8 cellular contexts compared by ENCODE assay signal in the genomic region with DNA sequence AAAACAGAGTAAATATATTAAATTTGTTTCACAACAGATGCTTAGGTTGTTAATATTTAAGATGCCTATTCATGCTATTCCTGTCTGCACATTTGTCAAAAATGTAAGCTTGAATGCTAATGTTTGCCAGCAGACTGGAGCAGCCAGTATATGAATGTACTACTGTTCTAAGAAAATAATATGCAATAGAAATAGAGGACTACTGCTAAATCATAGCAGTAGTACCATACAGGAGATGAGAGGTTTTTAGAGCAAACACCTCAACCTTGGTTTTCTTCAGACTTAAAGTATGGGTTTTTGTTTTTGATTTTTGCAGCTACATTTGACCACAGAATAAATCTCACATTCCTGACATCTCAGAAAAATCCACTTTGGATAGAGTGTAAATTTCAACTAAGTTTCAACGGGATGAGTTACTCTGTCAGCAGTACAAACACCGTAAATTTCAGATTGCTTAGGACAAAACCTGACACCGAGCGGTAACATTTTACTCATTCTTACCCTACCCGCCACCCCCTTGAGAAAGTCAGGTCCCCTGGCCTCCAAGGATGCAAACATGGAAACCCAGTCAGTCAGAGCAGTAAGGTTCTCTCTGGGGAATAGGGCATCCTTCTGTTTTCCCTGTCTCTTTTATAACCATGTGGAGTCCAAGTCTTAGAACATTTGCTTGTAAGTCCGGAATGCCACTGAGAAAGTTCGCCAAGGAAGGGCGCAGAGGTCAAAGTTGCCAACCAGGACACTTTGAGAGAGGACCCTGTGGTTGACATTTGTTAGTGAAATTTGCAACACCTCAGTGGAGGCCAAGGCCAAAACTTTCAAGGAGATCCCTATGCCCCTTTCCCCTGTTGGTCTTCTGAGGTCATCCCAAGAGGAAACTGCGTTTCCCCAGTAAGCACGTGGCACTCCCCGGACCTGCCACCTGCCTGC. TPM values are rescaled to one million over a fixed set of nuclear protein-coding genes. Genes with fewer than 3 reads are reported as not detected.
DNase-seq lines count a peak whose midpoint lies in the region; ATAC-seq and TF ChIP-seq lines count a peak whose summit lies in the region.

No MANE protein-coding gene starts in this region.

- H3K27ac Mint-ChIP-seq in CD4-positive, CD25-positive, alpha-beta regulatory T cell: peak overlapping the region; percentile 91 to 94 (median 94)
- H3K27ac Mint-ChIP-seq in dendritic cell treated with granulocyte-macrophage colony-stimulating factor and Interleukin-4, amounts not matched to agents 40 ng/mL and 50 ng/mL, for 4 days: peak overlapping the region; percentile 79

- peaks cover 32% of the 10 kb centered on the region for H3K4me1 ChIP-seq in CD4-positive, CD25-positive, alpha-beta regulatory T cell (ENCODE audit: control insufficient read depth, insufficient read depth, low read length, poor library complexity, severe bottlenecking)
- peaks cover 11% of the 10 kb centered on the region for H3K4me1 ChIP-seq in osteoblast (ENCODE audit: insufficient read depth, low read length)

- H3K36me3 ChIP-seq in CD4-positive, CD25-positive, alpha-beta regulatory T cell (ENCODE audit: control insufficient read depth, insufficient read depth, low read length): no peaks in the 10 kb centered on the region
- H3K36me3 ChIP-seq in osteoblast (ENCODE audit: insufficient read depth, low read length): no peaks in the 10 kb centered on the region
- no peaks in the 10 kb centered on the region for H3K36me3 ChIP-seq in WERI-Rb-1

- H3K4me1 Mint-ChIP-seq in CD4-positive, CD25-positive, alpha-beta regulatory T cell: peaks cover 14 to 67% (median 34%) of the 10 kb centered on the region in 4 donors
- H3K4me1 Mint-ChIP-seq in dendritic cell treated with granulocyte-macrophage colony-stimulating factor and Interleukin-4, amounts not matched to agents 40 ng/mL and 50 ng/mL, for 4 days (ENCODE audit: low read depth): peaks cover 32% of the 10 kb centered on the region

- H3K4me3 ChIP-seq in CD4-positive, CD25-positive, alpha-beta regulatory T cell (ENCODE audit: low read depth, low read length): peak overlapping the region; percentile 80
- H3K4me3 ChIP-seq in Jurkat, Clone E6-1 (ENCODE audit: low read length): peak overlapping the region; percentile 90
- H3K4me3 ChIP-seq in osteoblast (ENCODE audit: insufficient read depth, low read length) (peak overlapping the region; percentile 51), WERI-Rb-1 (ENCODE audit: low read depth, low read length) (no peak overlapping the region)

- peak overlapping the region; percentile 68 for H3K27ac ChIP-seq in CD4-positive, CD25-positive, alpha-beta regulatory T cell (ENCODE audit: insufficient read depth, low read length, poor library complexity, severe bottlenecking)
- no peak overlapping the region for H3K27ac ChIP-seq in osteoblast (ENCODE audit: low read depth, low read length)
- H3K27ac ChIP-seq in WERI-Rb-1: no peak overlapping the region

- intact Hi-C loops in dendritic cell treated with granulocyte-macrophage colony-stimulating factor and Interleukin-4, amounts not matched to agents 40 ng/mL and 50 ng/mL, for 4 days (cut with micrococcal nuclease): no loop called here

- no peaks in the 10 kb centered on the region for H4K20me1 ChIP-seq in osteoblast (ENCODE audit: insufficient read depth, low read length)

- peaks cover 0 to 2% (median 0%) of the 10 kb centered on the region in 7 donors for H3K9me3 Mint-ChIP-seq in CD4-positive, CD25-positive, alpha-beta regulatory T cell
- H3K9me3 Mint-ChIP-seq in dendritic cell treated with granulocyte-macrophage colony-stimulating factor and Interleukin-4, amounts not matched to agents 40 ng/mL and 50 ng/mL, for 4 days: no peaks in the 10 kb centered on the region

- peaks cover 16% of the 10 kb centered on the region for H3K27me3 ChIP-seq in CD4-positive, CD25-positive, alpha-beta regulatory T cell (ENCODE audit: control insufficient read depth, insufficient read depth, low read length)
- H3K27me3 ChIP-seq in osteoblast (ENCODE audit: insufficient read depth, low read length): peaks cover 53% of the 10 kb centered on the region
- peaks cover 26% of the 10 kb centered on the region for H3K27me3 ChIP-seq in WERI-Rb-1 (ENCODE audit: insufficient read depth, low read depth, severe bottlenecking)

- no peak overlapping the region for H2AFZ ChIP-seq in osteoblast (ENCODE audit: low read length)

- peak overlapping the region; percentile 93 to 95 (median 95) for H3K4me3 Mint-ChIP-seq in CD4-positive, CD25-positive, alpha-beta regulatory T cell
- peak overlapping the region; percentile 91 for H3K4me3 Mint-ChIP-seq in dendritic cell treated with granulocyte-macrophage colony-stimulating factor and Interleukin-4, amounts not matched to agents 40 ng/mL and 50 ng/mL, for 4 days

- no peak for TF ChIP-seq CTCF in osteoblast (IDR thresholded peaks at IDR 0.05; ENCODE audit: extremely low read depth, low read depth, low read length)
- TF ChIP-seq CTCF in WERI-Rb-1 (IDR thresholded peaks at IDR 0.05; ENCODE audit: low read depth, low read length): no peak

- H3K4me2 ChIP-seq in osteoblast (ENCODE audit: insufficient read depth, low read length): peak overlapping the region; percentile 72

- H3K36me3 Mint-ChIP-seq in CD4-positive, CD25-positive, alpha-beta regulatory T cell: no peaks in the 10 kb centered on the region
- H3K36me3 Mint-ChIP-seq in dendritic cell treated with granulocyte-macrophage colony-stimulating factor and Interleukin-4, amounts not matched to agents 40 ng/mL and 50 ng/mL, for 4 days (ENCODE audit: low read depth): peaks cover 7% of the 10 kb centered on the region

- peak in 1 of 3 donors; percentile 53 for DNase-seq in CD4-positive, CD25-positive, alpha-beta regulatory T cell
- no peak for DNase-seq in Jurkat, Clone E6-1 (ENCODE audit: low read depth, low spot score)
- DNase-seq in osteoblast (ENCODE audit: insufficient read length, low spot score, missing footprints) (peak; percentile 77), WERI-Rb-1 (no peak), A172 (ENCODE audit: low spot score) (no peak)

- no peaks in the 10 kb centered on the region for H3K9me3 ChIP-seq in CD4-positive, CD25-positive, alpha-beta regulatory T cell (ENCODE audit: control insufficient read depth in 2 of 2, low read length in 2 of 2)
- H3K9me3 ChIP-seq in osteoblast (ENCODE audit: low read depth, low read length): no peaks in the 10 kb centered on the region
- H3K9me3 ChIP-seq in WERI-Rb-1 (ENCODE audit: severe bottlenecking): no peaks in the 10 kb centered on the region

- H3K79me2 ChIP-seq in osteoblast (ENCODE audit: insufficient read depth, low read length): no peaks in the 10 kb centered on the region

- no peak for ATAC-seq in CD4-positive, CD25-positive, alpha-beta regulatory T cell (ENCODE audit: low read depth in 2 of 2)
- ATAC-seq in GM18858 (IDR thresholded peaks at IDR 0.05; ENCODE audit: unreplicated experiment) (no peak), GM21576 (IDR thresholded peaks at IDR 0.05; ENCODE audit: unreplicated experiment) (no peak)

- H3K27me3 Mint-ChIP-seq in CD4-positive, CD25-positive, alpha-beta regulatory T cell: peaks cover 56% of the 10 kb centered on the region
- peaks cover 31% of the 10 kb centered on the region for H3K27me3 Mint-ChIP-seq in dendritic cell treated with granulocyte-macrophage colony-stimulating factor and Interleukin-4, amounts not matched to agents 40 ng/mL and 50 ng/mL, for 4 days

RNA-seq across cellular contexts. Expression of a gene that starts 17.9 kb away (rescaled TPM):
- 121 TPM for total RNA-seq in CD4-positive, CD25-positive, alpha-beta regulatory T cell
- polyA plus RNA-seq in CD4-positive, CD25-positive, alpha-beta regulatory T cell: 10 to 100 TPM; 31.8 to 75.9 (median 52.8) TPM
- 87.9 TPM for polyA plus RNA-seq in Jurkat, Clone E6-1 (2012; ENCODE audit: insufficient read depth, insufficient read length)
- total RNA-seq in osteoblast: 29.0 and 35.7 TPM in 2 replicates
- total RNA-seq in A172 (2014; rRNA removed; shearing (Covaris generic)): 3.7 and 6.3 TPM in 2 replicates
